ENCODE assay signal across 22 cellular contexts in genomic region chr22:49107961-49108530, GRCh38.
"Had no signal": no experiment of that assay in that cellular context is flagged by ENCODE, and none has a peak within 500 bp of the region (broad histone marks: within the 10 kb centered on the region; RNA-seq: fewer than 3 reads in every experiment).

No MANE protein-coding gene starts in this region.

- H3K36me3 ChIP-seq: heart right ventricle had no signal

- FAIRE-seq: endometrium, frontal cortex, islet of Langerhans had no signal

- H3K36me3 Mint-ChIP-seq: mesothelial cell of epicardium, natural killer cell had no signal

- H3K4me3 ChIP-seq: dorsolateral prefrontal cortex, heart right ventricle, psoas muscle, skin epidermis had no signal

- H3K9me3 ChIP-seq: heart right ventricle, psoas muscle had no signal

- H3K4me3 Mint-ChIP-seq: mesothelial cell of epicardium, natural killer cell, neural crest cell had no signal

- DNase-seq: cortex of kidney; effector CD8-positive, alpha-beta T cell; heart right ventricle; hypothalamus; natural killer cell; nucleus accumbens; psoas muscle; stimulated activated CD4-positive, alpha-beta T cell treated with anti-CD3 and anti-CD28 coated beads, Interleukin-2, amount 100 ng/mL, for 24 hours; stimulated activated CD4-positive, alpha-beta T cell treated with anti-CD3 and anti-CD28 coated beads, Interleukin-4, amount 100 ng/mL, for 4 hours; stimulated activated naive CD4-positive, alpha-beta T cell treated with Interleukin-2 at 50 U/mL for 16 hours; trophoblast cell had no signal

- H3K9me3 Mint-ChIP-seq: mesothelial cell of epicardium, natural killer cell, neural crest cell had no signal

- ATAC-seq: esophagus mucosa, heart right ventricle, left lobe of liver, natural killer cell, psoas muscle, sciatic nerve had no signal

- H3K4me1 ChIP-seq: heart right ventricle, parathyroid adenoma, psoas muscle had no signal

- H3K27ac Mint-ChIP-seq: mesothelial cell of epicardium, natural killer cell had no signal

- H3K4me1 Mint-ChIP-seq: natural killer cell had no signal

- H3K27ac ChIP-seq: dorsolateral prefrontal cortex, heart right ventricle, parathyroid adenoma, psoas muscle, skin epidermis had no signal
